10 cellular contexts compared by ENCODE assay signal in genomic region chr3:38150780-38151528, GRCh38. TPM values are rescaled to one million over a fixed set of nuclear protein-coding genes. Genes with fewer than 3 reads are reported as not detected.
DNase-seq lines count a peak whose midpoint lies in the region; ATAC-seq and TF ChIP-seq lines count a peak whose summit lies in the region.
"Had no signal": no experiment of that assay in that cellular context is flagged by ENCODE, and none has a peak within 500 bp of the region (broad histone marks: within the 10 kb centered on the region; RNA-seq: fewer than 3 reads in every experiment).

No MANE protein-coding gene starts in this region.

- H3K27me3 ChIP-seq in endodermal cell (ENCODE audit: control insufficient read depth, insufficient read depth, low read length, poor library complexity, severe bottlenecking) (no peaks in the 10 kb centered on the region), smooth muscle cell (ENCODE audit: low read depth) (no peaks in the 10 kb centered on the region), Caco-2 (replicated peaks; ENCODE audit: control insufficient read depth, insufficient read depth, low read length) (no peaks in the 10 kb centered on the region)
- H3K27me3 ChIP-seq: SJSA1, testis had no signal

- H3K9ac ChIP-seq in endodermal cell (ENCODE audit: extremely low read depth, low read length, poor library complexity, severe bottlenecking) = no peak overlapping the region
- H3K9ac ChIP-seq in smooth muscle cell (ENCODE audit: low read depth) = peak overlapping the region; percentile 18

- no TSS peak for BruUV-seq in Caco-2 (replicated peaks; lab: Mats Ljungman, UMichigan)

- whole genome bisulfite sequencing in endodermal cell (ENCODE audit: insufficient coverage in 1 of 2, insufficient read length in 1 of 2), 2 experiments = 70 to 90% methylated on average over 1 to 3 of the region's 3 CpGs
- 89% methylated on average over 3 of the region's 3 CpGs for WGBS in smooth muscle cell (ENCODE audit: low lambda C conversion rate)

- H3K27me3 Mint-ChIP-seq in T-helper 1 cell treated with Interleukin-12 subunit alpha and Interleukin-12 subunit beta and Interleukin-4 antibody, amounts not matched to agents 30 μg/mL and 1 μg/mL, for 36 hours (ENCODE audit: low read depth) = peaks cover 4% of the 10 kb centered on the region
- no peaks in the 10 kb centered on the region for H3K27me3 Mint-ChIP-seq in endodermal cell (ENCODE audit: insufficient read depth)
- H3K27me3 Mint-ChIP-seq in Caco-2 (ENCODE audit: insufficient read depth, unreplicated experiment) = no peaks in the 10 kb centered on the region

- no peak overlapping the region for H3K4me3 ChIP-seq in endodermal cell (ENCODE audit: low read length)
- H3K4me3 ChIP-seq in smooth muscle cell = no peak overlapping the region
- H3K4me3 ChIP-seq in Caco-2 (ENCODE audit: low read depth, low read length) = no peak overlapping the region
- H3K4me3 ChIP-seq: SJSA1, testis had no signal

- POLR2A ChIA-PET in Caco-2 (lab: Charles Lee) = no interaction called here

- H3K4me1 Mint-ChIP-seq in T-helper 1 cell treated with Interleukin-12 subunit alpha and Interleukin-12 subunit beta and Interleukin-4 antibody, amounts not matched to agents 30 μg/mL and 1 μg/mL, for 36 hours (ENCODE audit: low read depth) = peaks cover 35% of the 10 kb centered on the region
- H3K4me1 Mint-ChIP-seq in endodermal cell (no peaks in the 10 kb centered on the region), Caco-2 (ENCODE audit: low read depth, unreplicated experiment) (no peaks in the 10 kb centered on the region)

- peak overlapping the region; percentile 13 for H3K27ac Mint-ChIP-seq in T-helper 1 cell treated with Interleukin-12 subunit alpha and Interleukin-12 subunit beta and Interleukin-4 antibody, amounts not matched to agents 30 μg/mL and 1 μg/mL, for 36 hours
- H3K27ac Mint-ChIP-seq in endodermal cell = no peak overlapping the region
- no peak overlapping the region for H3K27ac Mint-ChIP-seq in Caco-2 (ENCODE audit: unreplicated experiment)

- intact Hi-C loops in Caco-2 (cut with micrococcal nuclease; ENCODE audit: unreplicated experiment) = no loop called here

- no peak overlapping the region for H2AFZ ChIP-seq in smooth muscle cell (ENCODE audit: low read depth)

- H3K4me2 ChIP-seq in smooth muscle cell = no peak overlapping the region

- H4K20me1 ChIP-seq in smooth muscle cell (ENCODE audit: low read depth) = no peaks in the 10 kb centered on the region

- TF ChIP-seq CTCF in endodermal cell (conservative IDR thresholded peaks at IDR 0.05) = peak; percentile 61
- TF ChIP-seq CTCF in smooth muscle cell (IDR thresholded peaks at IDR 0.05; ENCODE audit: borderline replicate concordance, insufficient read depth, poor library complexity, severe bottlenecking) = peak; percentile 5
- no peak for TF ChIP-seq CTCF in Caco-2 (IDR thresholded peaks at IDR 0.05; ENCODE audit: insufficient read depth in 1 of 2, low read depth in 1 of 2, low read length in 1 of 2, severe bottlenecking in 1 of 2, unreplicated experiment in 1 of 2)

- ATAC-seq in HG02610 (IDR thresholded peaks at IDR 0.05; ENCODE audit: unreplicated experiment) = no peak

- no peak overlapping the region for H3K27ac ChIP-seq in endodermal cell (ENCODE audit: low read depth, low read length)
- H3K27ac ChIP-seq in smooth muscle cell (ENCODE audit: low read depth) = peak overlapping the region; percentile 94
- H3K27ac ChIP-seq: SJSA1, testis had no signal

- CTCF ChIA-PET in Caco-2 (lab: Charles Lee) = no interaction called here

- H3K9me3 Mint-ChIP-seq in T-helper 1 cell treated with Interleukin-12 subunit alpha and Interleukin-12 subunit beta and Interleukin-4 antibody, amounts not matched to agents 30 μg/mL and 1 μg/mL, for 36 hours = peaks cover 18% of the 10 kb centered on the region
- H3K9me3 Mint-ChIP-seq in endodermal cell = peaks cover 6% of the 10 kb centered on the region
- H3K9me3 Mint-ChIP-seq in Caco-2 (ENCODE audit: unreplicated experiment) = peaks cover 13% of the 10 kb centered on the region

- DNase-seq in T-helper 1 cell (no peak), OCI-M1 (lab: John Stamatoyannopoulos, UW) (peak; percentile 57), endodermal cell (peak; percentile 65), smooth muscle cell (lab: John Stamatoyannopoulos, UW; ENCODE audit: unreplicated experiment) (no peak), Caco-2 (no peak), NCI-H1417 treated with DMSO at 0.1 percent for 48 hours (lab: John Stamatoyannopoulos, UW) (no peak)
- DNase-seq: testis had no signal

- no peaks in the 10 kb centered on the region for H3K79me2 ChIP-seq in smooth muscle cell (ENCODE audit: low read depth)

- peaks cover 15% of the 10 kb centered on the region for H3K9me3 ChIP-seq in endodermal cell (ENCODE audit: control insufficient read depth, low read length)
- H3K9me3 ChIP-seq in smooth muscle cell (replicated peaks; ENCODE audit: low read depth) = peaks cover 3% of the 10 kb centered on the region
- peaks cover 4% of the 10 kb centered on the region; the same call in 1 of the 2 replicates for H3K9me3 ChIP-seq in Caco-2
- H3K9me3 ChIP-seq: SJSA1, testis had no signal

- H3K36me3 ChIP-seq in endodermal cell (ENCODE audit: control insufficient read depth, insufficient read depth, low read length) (no peaks in the 10 kb centered on the region), smooth muscle cell (ENCODE audit: low read depth) (no peaks in the 10 kb centered on the region), Caco-2 (ENCODE audit: control insufficient read depth, insufficient read depth, low read length) (no peaks in the 10 kb centered on the region)
- H3K36me3 ChIP-seq: SJSA1 had no signal

- H3F3A ChIP-seq in smooth muscle cell (ENCODE audit: low read depth) = no peaks in the 10 kb centered on the region

- H3K4me1 ChIP-seq in endodermal cell (ENCODE audit: control insufficient read depth, insufficient read depth, low read length) (no peaks in the 10 kb centered on the region), smooth muscle cell (ENCODE audit: low read depth) (no peaks in the 10 kb centered on the region), Caco-2 (peaks cover 15% of the 10 kb centered on the region)
- H3K4me1 ChIP-seq: SJSA1, testis had no signal

- H3K4me3 Mint-ChIP-seq in T-helper 1 cell treated with Interleukin-12 subunit alpha and Interleukin-12 subunit beta and Interleukin-4 antibody, amounts not matched to agents 30 μg/mL and 1 μg/mL, for 36 hours = no peak overlapping the region
- H3K4me3 Mint-ChIP-seq in endodermal cell = no peak overlapping the region
- no peak overlapping the region for H3K4me3 Mint-ChIP-seq in Caco-2 (ENCODE audit: unreplicated experiment)

- peaks cover 9% of the 10 kb centered on the region for H3K36me3 Mint-ChIP-seq in T-helper 1 cell treated with Interleukin-12 subunit alpha and Interleukin-12 subunit beta and Interleukin-4 antibody, amounts not matched to agents 30 μg/mL and 1 μg/mL, for 36 hours (ENCODE audit: low read depth)
- H3K36me3 Mint-ChIP-seq in endodermal cell (ENCODE audit: low read depth) = no peaks in the 10 kb centered on the region
- H3K36me3 Mint-ChIP-seq in Caco-2 (ENCODE audit: insufficient read depth, unreplicated experiment) = no peaks in the 10 kb centered on the region

RNA-seq across cellular contexts. Expression of gene MYD88, which starts 12.5 kb away (rescaled TPM):
- 10 to 100 TPM; 16.2 to 18.8 TPM for total RNA-seq in endodermal cell
- 21.5 TPM for polyA plus RNA-seq in endodermal cell (2013, experiment 1 of 2)
- polyA plus RNA-seq in endodermal cell (2013, experiment 2 of 2) = 22.1 TPM
- 8.2 and 14.1 TPM in 2 replicates for total RNA-seq in smooth muscle cell
- 37.4 and 37.5 TPM in 2 replicates for polyA plus RNA-seq in smooth muscle cell
- 21.2 and 22.3 TPM in 2 replicates for total RNA-seq in Caco-2 (2022)

RNA-seq across cellular contexts. Expression of gene ACAA1, which starts 14.0 kb away (rescaled TPM):
- total RNA-seq in endodermal cell = 10 to 100 TPM; 40.1 to 43.7 TPM
- 26.1 TPM for polyA plus RNA-seq in endodermal cell (2013, experiment 1 of 2)
- polyA plus RNA-seq in endodermal cell (2013, experiment 2 of 2) = 20.7 TPM
- total RNA-seq in smooth muscle cell = 15.4 and 22.7 TPM in 2 replicates
- 41.8 and 43.8 TPM in 2 replicates for polyA plus RNA-seq in smooth muscle cell
- 127 and 139 TPM in 2 replicates for total RNA-seq in Caco-2 (2022)

RNA-seq across cellular contexts. Expression of gene OXSR1, which starts 14.4 kb away (rescaled TPM):
- total RNA-seq in endodermal cell (10 to 100 TPM; 41.9 to 55.5 TPM), smooth muscle cell (50.3 and 50.6 TPM in 2 replicates), Caco-2 (2022) (39.2 and 39.3 TPM in 2 replicates)
- 51.1 TPM for polyA plus RNA-seq in endodermal cell (2013, experiment 1 of 2)
- polyA plus RNA-seq in endodermal cell (2013, experiment 2 of 2) = 48.7 TPM
- 11.9 and 21.7 TPM in 2 replicates for polyA plus RNA-seq in smooth muscle cell

Comparison
In these comparisons a context has a peak if more than half of its experiments do, and no peak if none do; other contexts are left out.
1. DNase-seq: peak in OCI-M1 (single experiment) and endodermal cell (single experiment); none in T-helper 1 cell (0 of 5), smooth muscle cell (single experiment), Caco-2 (0 of 2) and NCI-H1417 treated with DMSO at 0.1 percent for 48 hours (single experiment).
2. CTCF ChIP-seq: peak in endodermal cell (single experiment) and smooth muscle cell (single experiment); none in Caco-2 (0 of 2).